In genomic region chr3:51974277-51974962, GRCh38 we compare ENCODE assay signal across 1 cellular context.
TF ChIP-seq lines count a peak whose summit lies in the region.

No MANE protein-coding gene starts in this region.

TF ChIP-seq in GM23338, 12 proteins besides CTCF, POLR2A, EP300 and RAD21 (continued from another document):
- TF ChIP-seq ZNF462 (CRISPR knock-in tag; IDR thresholded peaks at IDR 0.05) (no peak), EZH2 (IDR thresholded peaks at IDR 0.05; ENCODE audit: low read depth, unreplicated experiment) (no peak), REST (IDR thresholded peaks at IDR 0.05; ENCODE audit: unreplicated experiment) (no peak), JUNB (IDR thresholded peaks at IDR 0.05; ENCODE audit: unreplicated experiment) (no peak)
